In the genomic region with DNA sequence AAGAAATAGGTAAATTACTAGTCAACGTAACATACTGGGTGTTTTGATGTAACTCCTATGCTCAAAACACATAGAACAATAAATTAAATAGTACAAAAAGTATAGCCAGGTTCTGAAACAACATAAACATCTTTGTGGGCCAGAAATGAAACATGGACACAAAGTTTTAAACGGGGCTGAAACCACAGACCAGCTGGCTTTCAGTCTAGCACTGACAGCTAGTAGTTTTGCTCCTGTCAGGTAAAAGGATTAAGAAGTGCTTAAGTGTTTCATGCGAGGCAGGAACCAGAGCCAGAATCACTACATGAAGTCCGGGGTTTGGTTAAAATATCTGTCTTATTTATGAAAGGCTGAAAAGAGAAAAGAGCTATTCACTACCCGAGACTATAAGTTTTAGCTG, we compare ENCODE assay signal across 17 cellular contexts. TPM values are rescaled to one million over a fixed set of nuclear protein-coding genes. Genes with fewer than 3 reads are reported as not detected.
DNase-seq lines count a peak whose midpoint lies in the region; ATAC-seq lines count a peak whose summit lies in the region.
"Had no signal": no experiment of that assay in that cellular context is flagged by ENCODE, and none has a peak within 500 bp of the region (broad histone marks: within the 10 kb centered on the region; RNA-seq: fewer than 3 reads in every experiment).

No MANE protein-coding gene starts in this region.

- H3K36me3 Mint-ChIP-seq in memory B cell: peaks cover 30% of the 10 kb centered on the region
- peaks cover 34% of the 10 kb centered on the region for H3K36me3 Mint-ChIP-seq in activated CD4-positive, alpha-beta T cell treated with anti-CD3 and anti-CD28 coated beads, Interleukin-2, amount 10 ng/mL, durations not matched to agents 7 days and 5 days (ENCODE audit: low read depth)

- peaks cover 1% of the 10 kb centered on the region for H3K9me3 Mint-ChIP-seq in memory B cell
- H3K9me3 Mint-ChIP-seq in activated CD4-positive, alpha-beta T cell treated with anti-CD3 and anti-CD28 coated beads, Interleukin-2, amount 10 ng/mL, durations not matched to agents 7 days and 5 days: no peaks in the 10 kb centered on the region
- H3K9me3 Mint-ChIP-seq: CD8-positive, alpha-beta memory T cell; GM23338 had no signal

- no peak overlapping the region for H3K4me3 Mint-ChIP-seq in memory B cell
- H3K4me3 Mint-ChIP-seq in activated CD4-positive, alpha-beta T cell treated with anti-CD3 and anti-CD28 coated beads, Interleukin-2, amount 10 ng/mL, durations not matched to agents 7 days and 5 days: no peak overlapping the region
- H3K4me3 Mint-ChIP-seq: CD8-positive, alpha-beta memory T cell; GM23338 had no signal

- POLR2A ChIA-PET in activated CD4-positive, alpha-beta T cell treated with anti-CD3 and anti-CD28 coated beads, Interleukin-2, amount 10 ng/mL, durations not matched to agents 7 days and 5 days (lab: Charles Lee): interaction anchor here (0.6 kb wide), 1 partner anchor 48 kb away, joined by 3 read pairs; no protein-coding TSS in a partner anchor

- ATAC-seq in GM18870 (IDR thresholded peaks at IDR 0.05; ENCODE audit: unreplicated experiment) (peak; percentile 63), HG02623 (IDR thresholded peaks at IDR 0.05; ENCODE audit: unreplicated experiment) (peak; percentile 50), HG03565 (IDR thresholded peaks at IDR 0.05; ENCODE audit: unreplicated experiment) (peak; percentile 49), memory B cell (ENCODE audit: low read depth) (no peak), GM19397 (IDR thresholded peaks at IDR 0.05; ENCODE audit: unreplicated experiment) (no peak)
- ATAC-seq: GM23338, K562 had no signal

- CTCF ChIA-PET in activated CD4-positive, alpha-beta T cell treated with anti-CD3 and anti-CD28 coated beads, Interleukin-2, amount 10 ng/mL, durations not matched to agents 7 days and 5 days (lab: Charles Lee): interaction anchor here (1.0 kb wide), 1 partner anchor 9 kb away, joined by 3 read pairs; no protein-coding TSS in a partner anchor

- DNase-seq in memory B cell (ENCODE audit: low spot score in 2 of 2) (no peak), NCI-H2171 (lab: John Stamatoyannopoulos, UW) (no peak), NCI-H2029 (lab: John Stamatoyannopoulos, UW) (no peak)
- no peak for DNase-seq in activated CD4-positive, alpha-beta T cell treated with anti-CD3 and anti-CD28 coated beads, Interleukin-2, amount 10 ng/mL, durations not matched to agents 7 days and 5 days
- DNase-seq: CD8-positive, alpha-beta memory T cell; GF-D8; NCI-H1092 treated with DMSO at 0.1 percent for 48 hours; NCI-H187; NCI-H446 treated with DMSO at 0.1 percent for 48 hours; RPMI8226; T-helper 2 cell had no signal

- H3K27me3 Mint-ChIP-seq in memory B cell: no peaks in the 10 kb centered on the region
- H3K27me3 Mint-ChIP-seq in activated CD4-positive, alpha-beta T cell treated with anti-CD3 and anti-CD28 coated beads, Interleukin-2, amount 10 ng/mL, durations not matched to agents 7 days and 5 days: no peaks in the 10 kb centered on the region
- H3K27me3 Mint-ChIP-seq: CD8-positive, alpha-beta memory T cell had no signal

- peaks cover 2% of the 10 kb centered on the region for H3K4me1 Mint-ChIP-seq in memory B cell
- H3K4me1 Mint-ChIP-seq in activated CD4-positive, alpha-beta T cell treated with anti-CD3 and anti-CD28 coated beads, Interleukin-2, amount 10 ng/mL, durations not matched to agents 7 days and 5 days: no peaks in the 10 kb centered on the region
- H3K4me1 Mint-ChIP-seq: GM23338 had no signal

- H3K27ac Mint-ChIP-seq in memory B cell: peak overlapping the region; percentile 15
- H3K27ac Mint-ChIP-seq in activated CD4-positive, alpha-beta T cell treated with anti-CD3 and anti-CD28 coated beads, Interleukin-2, amount 10 ng/mL, durations not matched to agents 7 days and 5 days: no peak overlapping the region
- H3K27ac Mint-ChIP-seq: GM23338 had no signal

RNA-seq across cellular contexts. Expression of gene DCAF10, which starts 19.5 kb away (rescaled TPM):
- total RNA-seq in activated CD4-positive, alpha-beta T cell treated with anti-CD3 and anti-CD28 coated beads, Interleukin-2, amount 10 ng/mL, durations not matched to agents 7 days and 5 days: 10 to 100 TPM; 20.6 to 21.2 TPM

RNA-seq across cellular contexts. Expression of gene EXOSC3, which starts 35.3 kb away (rescaled TPM):
- total RNA-seq in activated CD4-positive, alpha-beta T cell treated with anti-CD3 and anti-CD28 coated beads, Interleukin-2, amount 10 ng/mL, durations not matched to agents 7 days and 5 days: 10 to 100 TPM; 77.5 to 84.0 TPM

Comparison
In these comparisons a context has a peak if more than half of its experiments do, and no peak if none do; other contexts are left out.
1. ATAC-seq: peak in GM18870 (single experiment), HG02623 (single experiment) and HG03565 (single experiment); none in memory B cell (single experiment) and GM19397 (single experiment).